1 cellular context compared by ENCODE assay signal in genomic region chr19:55624109-55625003, GRCh38.
TF ChIP-seq lines count a peak whose summit lies in the region.

ZNF784 (minus strand) TSS chr19:55624566; CDS start chr19:55624561, 5 bp downstream.

TF ChIP-seq in HEK293, 187 proteins besides CTCF, POLR2A, EP300 and RAD21 (continued from another document and continues in another):
- no peak for TF ChIP-seq ZNF302 (tag by site-specific recombination; IDR thresholded peaks at IDR 0.05; ENCODE audit: low read depth)
- TF ChIP-seq ZNF785 (tag by site-specific recombination; IDR thresholded peaks at IDR 0.05) = no peak
- TF ChIP-seq ZNF501 (tag by site-specific recombination; IDR thresholded peaks at IDR 0.05) = 0 out of 2 replicates have a peak, but pooled peaks have one; percentile 40
- TF ChIP-seq GLIS1 (tag by site-specific recombination; IDR thresholded peaks at IDR 0.05) = peak; percentile 51
- no peak for TF ChIP-seq WT1 (tag by site-specific recombination; IDR thresholded peaks at IDR 0.05)
- peak; percentile 79 for TF ChIP-seq SP2 (tag by site-specific recombination; IDR thresholded peaks at IDR 0.05)
- TF ChIP-seq ZNF175 (tag by site-specific recombination; IDR thresholded peaks at IDR 0.05) = no peak
- TF ChIP-seq ZNF19 (tag by site-specific recombination; IDR thresholded peaks at IDR 0.05; ENCODE audit: low read depth) = no peak
- TF ChIP-seq ZNF791 (tag by site-specific recombination; IDR thresholded peaks at IDR 0.05) = no peak
- TF ChIP-seq PBX3 (CRISPR knock-in tag; IDR thresholded peaks at IDR 0.05) = peak; percentile 79
- TF ChIP-seq ZNF350 (tag by site-specific recombination; IDR thresholded peaks at IDR 0.05) = no peak
- peak; percentile 54; the same call in 1 of the 2 replicates for TF ChIP-seq YY1 (tag by site-specific recombination; IDR thresholded peaks at IDR 0.05)
- no peak for TF ChIP-seq ZNF560 (tag by site-specific recombination; IDR thresholded peaks at IDR 0.05; ENCODE audit: borderline replicate concordance)
- TF ChIP-seq ZNF677 (tag by site-specific recombination; IDR thresholded peaks at IDR 0.05) = no peak
- no peak for TF ChIP-seq KLF17 (tag by site-specific recombination; IDR thresholded peaks at IDR 0.05)
- TF ChIP-seq OSR2 (tag by site-specific recombination; IDR thresholded peaks at IDR 0.05) = no peak
- TF ChIP-seq ATF2 (tag by site-specific recombination; IDR thresholded peaks at IDR 0.05; ENCODE audit: low read depth) = no peak
- TF ChIP-seq BCL6B (tag by site-specific recombination; IDR thresholded peaks at IDR 0.05) = no peak
- TF ChIP-seq ZNF830 (tag by site-specific recombination; IDR thresholded peaks at IDR 0.05; ENCODE audit: low read depth) = no peak
- TF ChIP-seq ZNF664 (tag by site-specific recombination; IDR thresholded peaks at IDR 0.05) = no peak
- peak; percentile 61 for TF ChIP-seq ZNF366 (tag by site-specific recombination; conservative IDR thresholded peaks at IDR 0.05)
- no peak for TF ChIP-seq ZNF837 (tag by site-specific recombination; IDR thresholded peaks at IDR 0.05)
- no peak for TF ChIP-seq INSM2 (tag by site-specific recombination; IDR thresholded peaks at IDR 0.05)
- TF ChIP-seq ZNF18 (tag by site-specific recombination; IDR thresholded peaks at IDR 0.05) = no peak
- TF ChIP-seq ZFHX2 (tag by site-specific recombination; conservative IDR thresholded peaks at IDR 0.05) = no peak; the same call in none of the 2 replicates
- TF ChIP-seq ZNF600 (tag by site-specific recombination; IDR thresholded peaks at IDR 0.05) = peak; percentile 67
- TF ChIP-seq ZNF544 (tag by site-specific recombination; IDR thresholded peaks at IDR 0.05) = no peak
- no peak for TF ChIP-seq ZNF26 (tag by site-specific recombination; IDR thresholded peaks at IDR 0.05)
- TF ChIP-seq ZBTB7A (tag by site-specific recombination; IDR thresholded peaks at IDR 0.05; ENCODE audit: low read depth) = no peak
- no peak for TF ChIP-seq GLI2 (tag by site-specific recombination; IDR thresholded peaks at IDR 0.05; ENCODE audit: borderline replicate concordance, low read depth)
- TF ChIP-seq ZNF704 (tag by site-specific recombination; IDR thresholded peaks at IDR 0.05) = no peak
- TF ChIP-seq ZNF16 (tag by site-specific recombination; IDR thresholded peaks at IDR 0.05; ENCODE audit: low read depth) = no peak
- no peak for TF ChIP-seq SCRT1 (tag by site-specific recombination; IDR thresholded peaks at IDR 0.05; ENCODE audit: borderline replicate concordance)
- no peak for TF ChIP-seq ZBTB44 (tag by site-specific recombination; IDR thresholded peaks at IDR 0.05)
- TF ChIP-seq ZNF221 (tag by site-specific recombination; IDR thresholded peaks at IDR 0.05; ENCODE audit: borderline replicate concordance) = no peak
- TF ChIP-seq MEIS1 (CRISPR knock-in tag; IDR thresholded peaks at IDR 0.05; ENCODE audit: borderline replicate concordance) = no peak
- TF ChIP-seq ZFP3 (tag by site-specific recombination; IDR thresholded peaks at IDR 0.05; ENCODE audit: low read depth) = no peak
- TF ChIP-seq ZNF561 (tag by site-specific recombination; IDR thresholded peaks at IDR 0.05; ENCODE audit: borderline replicate concordance) = 0 out of 2 replicates have a peak, but pooled peaks have one; percentile 72
- no peak for TF ChIP-seq HOXA7 (CRISPR knock-in tag; IDR thresholded peaks at IDR 0.05; ENCODE audit: borderline replicate concordance)
- TF ChIP-seq MYNN (tag by site-specific recombination; IDR thresholded peaks at IDR 0.05; ENCODE audit: borderline replicate concordance) = no peak
- no peak for TF ChIP-seq SALL2 (tag by site-specific recombination; IDR thresholded peaks at IDR 0.05; ENCODE audit: borderline replicate concordance)
- TF ChIP-seq GFI1B (tag by site-specific recombination; IDR thresholded peaks at IDR 0.05) = no peak
- TF ChIP-seq ZNF324 (tag by site-specific recombination; IDR thresholded peaks at IDR 0.05) = no peak
- TF ChIP-seq GLIS2 (tag by site-specific recombination; IDR thresholded peaks at IDR 0.05) = no peak; the same call in 1 of the 2 replicates
- no peak for TF ChIP-seq ZNF768 (tag by site-specific recombination; IDR thresholded peaks at IDR 0.05)
- TF ChIP-seq KLF8 (tag by site-specific recombination; IDR thresholded peaks at IDR 0.05) = peak; percentile 87
- TF ChIP-seq YY2 (tag by site-specific recombination; IDR thresholded peaks at IDR 0.05) = 0 out of 2 replicates have a peak, but pooled peaks have one; percentile 29
- TF ChIP-seq ZNF23 (tag by site-specific recombination; IDR thresholded peaks at IDR 0.05; ENCODE audit: borderline replicate concordance) = no peak
- TF ChIP-seq PRDM10 (tag by site-specific recombination; IDR thresholded peaks at IDR 0.05) = no peak
- TF ChIP-seq ZNF747 (tag by site-specific recombination; IDR thresholded peaks at IDR 0.05) = no peak
